ENCODE assay signal across 8 cellular contexts in the genomic region with DNA sequence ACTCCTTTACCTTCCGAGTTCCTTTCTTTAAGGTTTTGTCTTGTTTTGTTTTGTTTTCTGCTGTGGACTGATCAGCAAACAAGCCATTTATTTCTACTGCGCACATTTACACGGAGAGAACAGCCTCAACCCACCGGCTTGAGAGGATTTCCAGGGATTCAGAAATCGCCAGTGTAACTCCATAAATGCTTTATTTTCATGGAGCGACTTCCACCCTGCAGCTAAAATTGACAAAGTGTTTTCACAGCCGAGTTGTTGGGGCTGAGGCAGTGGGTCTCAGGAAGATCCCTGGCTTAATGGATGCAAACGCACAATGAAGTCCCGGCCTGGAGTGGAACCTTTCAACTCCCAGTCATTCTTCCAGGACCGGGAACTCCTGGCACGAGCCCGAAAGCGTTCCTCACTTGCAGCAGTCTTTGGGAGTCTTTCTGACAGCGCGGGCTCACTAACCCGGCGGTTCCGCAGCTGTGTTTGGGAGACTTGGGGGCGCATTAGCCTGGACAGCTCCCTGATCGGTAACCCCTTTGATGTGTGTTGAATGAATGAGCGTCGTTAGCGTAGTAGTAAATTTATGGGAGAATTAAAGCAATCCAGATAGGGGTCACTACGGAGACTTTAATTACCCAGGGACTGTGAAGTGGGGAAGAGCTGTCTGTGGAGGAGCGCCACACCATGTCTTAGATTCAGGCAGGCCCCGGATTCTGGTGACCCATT. TPM values are rescaled to one million over a fixed set of nuclear protein-coding genes. Genes with fewer than 3 reads are reported as not detected.
A peak's percentile ranks its signal among the peaks of the same experiment; 100 is the strongest.
DNase-seq lines count a peak whose midpoint lies in the region; ATAC-seq and TF ChIP-seq lines count a peak whose summit lies in the region.

No MANE protein-coding gene starts in this region.

- H4K20me1 ChIP-seq in GM23338 (replicated peaks; ENCODE audit: insufficient read depth) (no peaks in the 10 kb centered on the region; the same call in none of the 2 replicates), hepatocyte (ENCODE audit: insufficient read depth, poor library complexity, severe bottlenecking) (no peaks in the 10 kb centered on the region)

- H3K9me3 ChIP-seq in hepatocyte (ENCODE audit: low read depth) (no peaks in the 10 kb centered on the region), SJCRH30 (replicated peaks) (no peaks in the 10 kb centered on the region)

- no peak overlapping the region for H3K27ac ChIP-seq in GM23338 (ENCODE audit: low read depth)
- no peak overlapping the region for H3K27ac ChIP-seq in hepatocyte
- no peak overlapping the region for H3K27ac ChIP-seq in SJCRH30

- H2AFZ ChIP-seq in GM23338 (peak overlapping the region; percentile 100), hepatocyte (peak overlapping the region; percentile 41)

- no peak for DNase-seq in BJ (ENCODE audit: low read depth)
- DNase-seq in GM23338 (ENCODE audit: low spot score) = peak; percentile 89
- no peak for DNase-seq in activated CD4-positive, alpha-beta memory T cell treated with anti-CD3 and anti-CD28 coated beads, Interleukin-2, amount 10 ng/mL, durations not matched to agents 7 days and 5 days
- peak; percentile 42 for DNase-seq in hepatocyte (ENCODE audit: low spot score)
- no peak for DNase-seq in retinal pigment epithelial cell (ENCODE audit: low read depth)
- no peak for DNase-seq in SJCRH30
- no peak for DNase-seq in OCI-M1 (lab: John Stamatoyannopoulos, UW)

- H3K27me3 ChIP-seq in BJ (ENCODE audit: control insufficient read depth, insufficient read depth, low read length) (peaks cover 28% of the 10 kb centered on the region), GM23338 (ENCODE audit: insufficient read depth) (peaks cover 58% of the 10 kb centered on the region), hepatocyte (peaks cover 81% of the 10 kb centered on the region), SJCRH30 (no peaks in the 10 kb centered on the region)

- ATAC-seq in GM23338 = peak; percentile 51
- no peak for ATAC-seq in GM21717 (IDR thresholded peaks at IDR 0.05; ENCODE audit: unreplicated experiment)

- H3K4me2 ChIP-seq in GM23338 = peak overlapping the region; percentile 94
- H3K4me2 ChIP-seq in hepatocyte = peak overlapping the region; percentile 100

- POLR2A ChIA-PET in BJ (lab: Charles Lee) = no interaction called here
- POLR2A ChIA-PET in activated CD4-positive, alpha-beta memory T cell treated with anti-CD3 and anti-CD28 coated beads, Interleukin-2, amount 10 ng/mL, durations not matched to agents 7 days and 5 days (lab: Charles Lee) = no interaction called here

- peaks cover 6% of the 10 kb centered on the region; the same call in 1 of the 2 replicates for H3K9me2 ChIP-seq in GM23338 (ENCODE audit: insufficient read depth)
- no peaks in the 10 kb centered on the region for H3K9me2 ChIP-seq in hepatocyte (replicated peaks; ENCODE audit: insufficient read depth)

- H3K79me2 ChIP-seq in GM23338 (replicated peaks; ENCODE audit: insufficient read depth) = no peaks in the 10 kb centered on the region
- no peaks in the 10 kb centered on the region for H3K79me2 ChIP-seq in hepatocyte

- no peaks in the 10 kb centered on the region; the same call in 2 of the 3 replicates for H3K36me3 Mint-ChIP-seq in GM23338 (ENCODE audit: low read depth)
- H3K36me3 Mint-ChIP-seq in activated CD4-positive, alpha-beta memory T cell treated with anti-CD3 and anti-CD28 coated beads, Interleukin-2, amount 10 ng/mL, durations not matched to agents 7 days and 5 days (ENCODE audit: low read depth) = peaks cover 8% of the 10 kb centered on the region

- H3K4me3 ChIP-seq in BJ (ENCODE audit: low read depth, low read length) = peak overlapping the region; percentile 23
- H3K4me3 ChIP-seq in GM23338 = peak overlapping the region; percentile 89
- H3K4me3 ChIP-seq in hepatocyte = peak overlapping the region; percentile 51
- H3K4me3 ChIP-seq in retinal pigment epithelial cell (ENCODE audit: low read length) = peak overlapping the region; percentile 56
- no peak overlapping the region for H3K4me3 ChIP-seq in SJCRH30

- H3K4me3 Mint-ChIP-seq in GM23338 = peak overlapping the region; percentile 82
- peak overlapping the region; percentile 28 for H3K4me3 Mint-ChIP-seq in activated CD4-positive, alpha-beta memory T cell treated with anti-CD3 and anti-CD28 coated beads, Interleukin-2, amount 10 ng/mL, durations not matched to agents 7 days and 5 days

- peaks cover 18% of the 10 kb centered on the region for H3K4me1 ChIP-seq in GM23338 (ENCODE audit: insufficient read depth)
- peaks cover 14% of the 10 kb centered on the region for H3K4me1 ChIP-seq in hepatocyte (ENCODE audit: insufficient read depth)
- no peaks in the 10 kb centered on the region for H3K4me1 ChIP-seq in SJCRH30

- CTCF ChIA-PET in BJ (lab: Yijun Ruan, JAX) = no interaction called here
- CTCF ChIA-PET in activated CD4-positive, alpha-beta memory T cell treated with anti-CD3 and anti-CD28 coated beads, Interleukin-2, amount 10 ng/mL, durations not matched to agents 7 days and 5 days (lab: Charles Lee) = no interaction called here

- 5% methylated on average over 26 of the region's 26 CpGs for WGBS in hepatocyte (ENCODE audit: low lambda C conversion rate, missing lambda C conversion rate)

- TF ChIP-seq CTCF in BJ (IDR thresholded peaks at IDR 0.05; ENCODE audit: insufficient read depth, low read depth, low read length) (no peak), GM23338 (conservative IDR thresholded peaks at IDR 0.05; ENCODE audit: low read depth in 2 of 2) (no peak), hepatocyte (IDR thresholded peaks at IDR 0.05; ENCODE audit: poor library complexity) (no peak), retinal pigment epithelial cell (conservative IDR thresholded peaks at IDR 0.05; ENCODE audit: low read depth, low read length) (no peak)

- H3K27ac Mint-ChIP-seq in GM23338 = no peak overlapping the region
- H3K27ac Mint-ChIP-seq in activated CD4-positive, alpha-beta memory T cell treated with anti-CD3 and anti-CD28 coated beads, Interleukin-2, amount 10 ng/mL, durations not matched to agents 7 days and 5 days = no peak overlapping the region

- H3F3A ChIP-seq in GM23338 (replicated peaks; ENCODE audit: low read depth) = peaks cover 19% of the 10 kb centered on the region; the same call in 1 of the 2 replicates

- peaks cover 5% of the 10 kb centered on the region; the same call in 2 of the 3 replicates for H3K9me3 Mint-ChIP-seq in GM23338
- peaks cover 4% of the 10 kb centered on the region for H3K9me3 Mint-ChIP-seq in activated CD4-positive, alpha-beta memory T cell treated with anti-CD3 and anti-CD28 coated beads, Interleukin-2, amount 10 ng/mL, durations not matched to agents 7 days and 5 days

- peaks cover 21% of the 10 kb centered on the region for H3K4me1 Mint-ChIP-seq in GM23338
- H3K4me1 Mint-ChIP-seq in activated CD4-positive, alpha-beta memory T cell treated with anti-CD3 and anti-CD28 coated beads, Interleukin-2, amount 10 ng/mL, durations not matched to agents 7 days and 5 days = peaks cover 12% of the 10 kb centered on the region

- H3K36me3 ChIP-seq in BJ (ENCODE audit: control insufficient read depth, insufficient read depth, low read length) (no peaks in the 10 kb centered on the region), GM23338 (ENCODE audit: insufficient read depth) (no peaks in the 10 kb centered on the region), hepatocyte (replicated peaks; ENCODE audit: insufficient read depth, low read depth) (no peaks in the 10 kb centered on the region), SJCRH30 (no peaks in the 10 kb centered on the region)

- H3K27me3 Mint-ChIP-seq in GM23338 (ENCODE audit: insufficient read depth, low read depth, poor library complexity) = peaks cover 33% of the 10 kb centered on the region
- peaks cover 48% of the 10 kb centered on the region for H3K27me3 Mint-ChIP-seq in activated CD4-positive, alpha-beta memory T cell treated with anti-CD3 and anti-CD28 coated beads, Interleukin-2, amount 10 ng/mL, durations not matched to agents 7 days and 5 days

TF ChIP-seq in GM23338, 12 proteins besides CTCF, POLR2A, EP300 and RAD21:
- TF ChIP-seq ZNF331 (CRISPR knock-in tag; IDR thresholded peaks at IDR 0.05; ENCODE audit: low read depth) (no peak), REST (IDR thresholded peaks at IDR 0.05; ENCODE audit: unreplicated experiment) (peak; percentile 60)

RNA-seq across cellular contexts. Expression of gene MYRIP, which starts 0.8 kb away (rescaled TPM):
- polyA plus RNA-seq in BJ (2011; rRNA removed) = 0.06 and 0.15 TPM in 2 replicates
- 0.09 and 0.10 TPM in 2 replicates for polyA minus RNA-seq in BJ (2011; rRNA and poly(A)+ RNA removed)
- 1.8 and 1.9 TPM in 2 replicates for total RNA-seq in GM23338 (2014; rRNA removed; shearing (Covaris generic))
- polyA plus RNA-seq in GM23338 (2016; fragmentation: Nextera tagmentation; extraction: Ambion mirVana) = 1.5 TPM in 2 replicates
- not detected for total RNA-seq in activated CD4-positive, alpha-beta memory T cell treated with anti-CD3 and anti-CD28 coated beads, Interleukin-2, amount 10 ng/mL, durations not matched to agents 7 days and 5 days
- total RNA-seq in hepatocyte = 0.57 and 0.80 TPM in 2 replicates
- not detected in 2 replicates for polyA plus RNA-seq in hepatocyte
- not detected in 2 replicates for total RNA-seq in SJCRH30 (2014; rRNA removed; shearing (Covaris generic))

Comparison
In these comparisons a context has a peak if more than half of its experiments do, and no peak if none do; other contexts are left out.
1. DNase-seq: peak in GM23338 (single experiment) and hepatocyte (single experiment); none in BJ (single experiment), activated CD4-positive, alpha-beta memory T cell treated with anti-CD3 and anti-CD28 coated beads, Interleukin-2, amount 10 ng/mL, durations not matched to agents 7 days and 5 days (single experiment), retinal pigment epithelial cell (single experiment), SJCRH30 (0 of 2) and OCI-M1 (single experiment).